ENCODE assay signal across 25 cellular contexts in genomic region chr13:66359393-66359792, GRCh38.
"Had no signal": no experiment of that assay in that cellular context is flagged by ENCODE, and none has a peak within 500 bp of the region (broad histone marks: within the 10 kb centered on the region; RNA-seq: fewer than 3 reads in every experiment).

No MANE protein-coding gene starts in this region.

- DNase-seq: natural killer cell; nephron progenitor cell; occipital lobe; ovary; posterior cingulate gyrus; psoas muscle; right cardiac atrium; right lobe of liver; sigmoid colon; small intestine; stimulated activated CD4-positive, alpha-beta T cell treated with anti-CD3 and anti-CD28 coated beads, Interleukin-15, amount 100 ng/mL, for 24 hours; stimulated activated CD4-positive, alpha-beta T cell treated with anti-CD3 and anti-CD28 coated beads, Interleukin-2, amount 100 ng/mL, for 24 hours; stimulated activated CD4-positive, alpha-beta T cell treated with anti-CD3 and anti-CD28 coated beads, Interleukin-2, amount 100 ng/mL, for 48 hours; stimulated activated CD4-positive, alpha-beta T cell treated with anti-CD3 and anti-CD28 coated beads, Interleukin-4, amount 100 ng/mL, for 24 hours; stimulated activated naive B cell treated with anti-CD40 and anti-IgM and Interleukin-4, amounts not matched to agents 10 μg/mL and 1 μg/mL and 100 μg/mL, for 72 hours; stimulated activated naive CD4-positive, alpha-beta T cell treated with Interleukin-2 at 50 U/mL for 16 hours; stomach; thyroid gland; trophoblast cell; upper lobe of left lung had no signal

- H3K9me3 ChIP-seq: ovary, psoas muscle, right lobe of liver, sigmoid colon, stomach, thoracic aorta, thyroid gland, tibial nerve, upper lobe of left lung, vagina had no signal

- H3K27ac ChIP-seq: ovary, parathyroid adenoma, psoas muscle, right lobe of liver, sigmoid colon, stomach, thoracic aorta, thyroid gland, tibial nerve, upper lobe of left lung, vagina had no signal

- H3K27me3 ChIP-seq: ovary, right lobe of liver, sigmoid colon, stomach, thyroid gland, tibial nerve, upper lobe of left lung, vagina had no signal

- H3K4me3 ChIP-seq: ovary, psoas muscle, right lobe of liver, sigmoid colon, stomach, thoracic aorta, thyroid gland, tibial nerve, upper lobe of left lung, vagina had no signal

- H2AFZ ChIP-seq: parathyroid adenoma had no signal

- H3K79me2 ChIP-seq: parathyroid adenoma had no signal

- H3K36me3 ChIP-seq: ovary, right lobe of liver, sigmoid colon, stomach, thoracic aorta, thyroid gland, tibial nerve, upper lobe of left lung, vagina had no signal

- H3K4me1 ChIP-seq: parathyroid adenoma, psoas muscle, right lobe of liver, stomach, thyroid gland, tibial nerve, upper lobe of left lung, vagina had no signal

- H3K9ac ChIP-seq: parathyroid adenoma had no signal

- ATAC-seq: natural killer cell; psoas muscle; right cardiac atrium; right lobe of liver; stimulated activated effector memory CD8-positive, alpha-beta T cell treated with anti-CD3 and anti-CD28 coated beads, Interleukin-12 subunit alpha, Interleukin-12 subunit beta, amount 100 ng/mL, for 72 hours; stimulated activated naive B cell treated with anti-CD40 and anti-IgM and Interleukin-4, amounts not matched to agents 10 μg/mL and 1 μg/mL and 100 μg/mL, for 72 hours had no signal
